Comparison of ENCODE assay signal across 24 cellular contexts in the genomic region with DNA sequence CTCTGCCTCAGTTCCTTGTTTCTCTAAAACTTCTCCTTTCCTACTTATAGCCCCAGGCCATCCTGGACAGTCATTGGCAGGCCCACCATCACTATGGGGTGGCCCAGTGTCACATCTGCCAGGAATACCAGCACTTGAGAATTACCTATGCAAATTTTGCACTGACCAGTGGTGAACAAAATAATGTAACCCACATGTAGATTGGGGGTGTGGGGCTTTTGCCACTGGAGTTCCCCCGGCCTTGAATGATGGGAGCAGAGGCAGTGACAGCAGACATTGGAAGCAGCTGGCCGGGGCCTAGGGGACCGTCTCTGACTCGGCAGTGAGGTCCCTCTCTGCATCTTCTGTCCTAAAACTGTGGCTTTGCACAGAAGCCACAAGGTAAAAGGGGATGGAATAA.
"Had no signal": no experiment of that assay in that cellular context is flagged by ENCODE, and none has a peak within 500 bp of the region (broad histone marks: within the 10 kb centered on the region; RNA-seq: fewer than 3 reads in every experiment).

No MANE protein-coding gene starts in this region.

- H3K27ac Mint-ChIP-seq: activated CD8-positive, alpha-beta T cell treated with anti-CD3 and anti-CD28 coated beads, Interleukin-2, amount 10 ng/mL, durations not matched to agents 7 days and 5 days; activated naive CD8-positive, alpha-beta T cell treated with anti-CD3 and anti-CD28 coated beads, Interleukin-2, amount 50 U/mL, for 24 hours; T-helper 1 cell treated with Interleukin-12 subunit alpha and Interleukin-12 subunit beta and Interleukin-4 antibody, amounts not matched to agents 30 μg/mL and 1 μg/mL, for 36 hours had no signal

- H3K4me3 Mint-ChIP-seq: activated CD8-positive, alpha-beta T cell treated with anti-CD3 and anti-CD28 coated beads, Interleukin-2, amount 10 ng/mL, durations not matched to agents 7 days and 5 days; activated naive CD8-positive, alpha-beta T cell treated with anti-CD3 and anti-CD28 coated beads, Interleukin-2, amount 50 U/mL, for 24 hours; T-helper 1 cell treated with Interleukin-12 subunit alpha and Interleukin-12 subunit beta and Interleukin-4 antibody, amounts not matched to agents 30 μg/mL and 1 μg/mL, for 36 hours had no signal

- H3K9me3 ChIP-seq: ascending aorta, body of pancreas, Peyer's patch had no signal

- H3K27ac ChIP-seq: ascending aorta, body of pancreas, Peyer's patch had no signal

- H3K4me3 ChIP-seq: ascending aorta, body of pancreas, Peyer's patch had no signal

- H3K36me3 Mint-ChIP-seq: activated naive CD4-positive, alpha-beta T cell treated with anti-CD3 and anti-CD28 coated beads, Interleukin-2, amount 50 U/mL, for 72 hours had no signal

- DNase-seq: activated CD4-positive, alpha-beta T cell treated with anti-CD3 and anti-CD28 coated beads for 48 hours; activated CD4-positive, alpha-beta T cell treated with anti-CD3 and anti-CD28 coated beads, Interleukin-2, amount 50 U/mL, for 4 hours; activated CD4-positive, CD25-positive, alpha-beta regulatory T cell treated with anti-CD3 and anti-CD28 coated beads, Interleukin-2, amount 50 U/mL, for 72 hours; activated CD8-positive, alpha-beta memory T cell treated with anti-CD3 and anti-CD28 coated beads, Interleukin-2, amount 50 U/mL, for 48 hours; activated CD8-positive, alpha-beta T cell treated with anti-CD3 and anti-CD28 coated beads, Interleukin-2, amount 10 ng/mL, durations not matched to agents 7 days and 5 days; activated naive CD8-positive, alpha-beta T cell treated with anti-CD3 and anti-CD28 coated beads, Interleukin-2, amount 50 U/mL, for 24 hours; activated T-cell treated with anti-CD3 and anti-CD28 coated beads, Interleukin-2, amount 50 U/mL, for 1 hour; amniotic stem cell; body of pancreas; central memory CD4-positive, alpha-beta T cell; Karpas-422; MM.1S; NCI-H1105 treated with DMSO at 0.1 percent for 48 hours; NCI-H1436 treated with DMSO at 0.1 percent for 48 hours; NCI-H187; NCI-H2081; NCI-H446; NCI-H524; Peyer's patch; SHP77 treated with DMSO at 0.1 percent for 48 hours had no signal

- H3K9me3 Mint-ChIP-seq: activated naive CD4-positive, alpha-beta T cell treated with anti-CD3 and anti-CD28 coated beads, Interleukin-2, amount 50 U/mL, for 72 hours; activated naive CD8-positive, alpha-beta T cell treated with anti-CD3 and anti-CD28 coated beads, Interleukin-2, amount 50 U/mL, for 24 hours; T-helper 1 cell treated with Interleukin-12 subunit alpha and Interleukin-12 subunit beta and Interleukin-4 antibody, amounts not matched to agents 30 μg/mL and 1 μg/mL, for 36 hours had no signal

- ATAC-seq: activated CD8-positive, alpha-beta T cell treated with anti-CD3 and anti-CD28 coated beads, Interleukin-2, amount 10 ng/mL, durations not matched to agents 7 days and 5 days; activated naive CD4-positive, alpha-beta T cell treated with anti-CD3 and anti-CD28 coated beads, Interleukin-2, amount 50 U/mL, for 72 hours; activated naive CD8-positive, alpha-beta T cell treated with anti-CD3 and anti-CD28 coated beads, Interleukin-2, amount 50 U/mL, for 24 hours; body of pancreas had no signal

- H3K27me3 ChIP-seq: ascending aorta, body of pancreas, Peyer's patch had no signal

- H3K4me1 ChIP-seq: ascending aorta had no signal

- H3K36me3 ChIP-seq: ascending aorta, Peyer's patch had no signal

- FAIRE-seq: bronchial epithelial cell had no signal
